Comparison of ENCODE assay signal across 1 cellular context in the genomic region with DNA sequence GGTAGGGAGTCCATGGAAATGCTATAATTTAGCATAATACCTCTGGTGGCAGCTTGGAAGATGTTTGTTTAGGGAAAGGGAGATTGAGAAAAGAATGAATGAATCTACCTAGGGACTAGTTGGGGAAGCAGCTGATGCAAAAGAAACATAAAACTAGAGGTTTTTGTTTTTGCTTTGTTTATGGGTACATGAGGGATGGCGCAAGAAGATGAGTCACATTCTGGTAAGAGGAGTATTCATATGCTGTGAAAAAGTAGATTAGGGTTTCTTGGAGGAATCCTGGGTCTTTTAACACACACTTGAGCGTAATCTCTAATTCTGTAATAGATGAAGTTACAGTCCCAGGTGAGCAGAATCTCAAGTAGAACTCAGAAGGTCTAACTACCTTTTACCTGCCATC.
TF ChIP-seq lines count a peak whose summit lies in the region.

No MANE protein-coding gene starts in this region.

TF ChIP-seq in HepG2, 621 proteins besides CTCF, POLR2A, EP300 and RAD21:
- TF ChIP-seq ZBTB2 (CRISPR knock-in tag; IDR thresholded peaks at IDR 0.05; ENCODE audit: low read depth) (no peak), ZNF609 (CRISPR knock-in tag; IDR thresholded peaks at IDR 0.05; ENCODE audit: borderline replicate concordance) (no peak), ZNF121 (CRISPR knock-in tag; IDR thresholded peaks at IDR 0.05) (no peak), FOSL2 (CRISPR knock-in tag; IDR thresholded peaks at IDR 0.05) (no peak), ZBTB39 (CRISPR knock-in tag; IDR thresholded peaks at IDR 0.05) (no peak), PBX3 (CRISPR knock-in tag; IDR thresholded peaks at IDR 0.05; ENCODE audit: borderline replicate concordance) (no peak), JDP2 (CRISPR knock-in tag; IDR thresholded peaks at IDR 0.05; ENCODE audit: borderline replicate concordance) (no peak), TAF15 (IDR thresholded peaks at IDR 0.05; ENCODE audit: low read depth, low read length, poor library complexity, severe bottlenecking) (no peak)
